Comparison of ENCODE assay signal across 14 cellular contexts in the genomic region with DNA sequence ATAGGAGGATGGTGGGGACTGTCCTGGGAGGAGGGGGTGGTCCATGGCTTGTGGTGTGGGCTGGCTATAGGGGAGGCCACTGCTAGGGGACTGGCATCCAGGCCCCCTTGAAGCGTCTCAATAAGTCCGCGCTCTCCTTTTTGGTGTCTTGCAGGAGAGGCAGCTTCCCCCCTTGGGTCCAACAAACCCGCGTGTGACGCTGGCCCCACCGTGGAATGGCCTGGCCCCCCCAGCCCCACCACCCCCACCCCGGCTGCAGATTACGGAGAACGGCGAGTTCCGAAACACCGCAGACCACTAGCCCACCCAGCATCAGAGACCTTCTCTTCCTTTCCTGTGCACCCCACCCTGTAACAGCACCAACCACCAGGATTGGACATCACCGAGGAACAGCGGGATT.
"Had no signal": no experiment of that assay in that cellular context is flagged by ENCODE, and none has a peak within 500 bp of the region (broad histone marks: within the 10 kb centered on the region; RNA-seq: fewer than 3 reads in every experiment).

No MANE protein-coding gene starts in this region.

- DNase-seq: activated CD4-positive, alpha-beta T cell treated with anti-CD3 and anti-CD28 coated beads, Interleukin-2, amount 50 U/mL, for 1 hour; activated effector memory CD4-positive, alpha-beta T cell treated with Interleukin-2 at 50 U/mL for 16 hours; anterior cingulate cortex; esophagus squamous epithelium; foreskin fibroblast; left colon; mucosa of descending colon; pancreas; stimulated activated CD4-positive, alpha-beta T cell treated with anti-CD3 and anti-CD28 coated beads, Interleukin-15, amount 100 ng/mL, for 24 hours; stimulated activated CD4-positive, alpha-beta T cell treated with anti-CD3 and anti-CD28 coated beads, Interleukin-4, amount 100 ng/mL, for 24 hours; stomach had no signal

- H3K27me3 Mint-ChIP-seq: activated naive CD4-positive, alpha-beta T cell treated with anti-CD3 and anti-CD28 coated beads, Interleukin-2, amount 50 U/mL, for 24 hours had no signal

- H3K9me3 ChIP-seq: breast epithelium, esophagus squamous epithelium, mucosa of descending colon, pancreas, stomach, thoracic aorta had no signal

- H3K27ac Mint-ChIP-seq: activated naive CD4-positive, alpha-beta T cell treated with anti-CD3 and anti-CD28 coated beads, Interleukin-2, amount 50 U/mL, for 24 hours had no signal

- FAIRE-seq: pancreas had no signal

- ATAC-seq: left colon, mucosa of descending colon, pancreas had no signal

- H3K4me3 Mint-ChIP-seq: activated naive CD4-positive, alpha-beta T cell treated with anti-CD3 and anti-CD28 coated beads, Interleukin-2, amount 50 U/mL, for 24 hours had no signal

- H3K4me3 ChIP-seq: breast epithelium, esophagus squamous epithelium, mucosa of descending colon, pancreas, stomach, thoracic aorta had no signal

- H3K27ac ChIP-seq: breast epithelium, esophagus squamous epithelium, pancreas, thoracic aorta had no signal

- H3K36me3 ChIP-seq: breast epithelium, pancreas had no signal

- H3K9me3 Mint-ChIP-seq: activated naive CD4-positive, alpha-beta T cell treated with anti-CD3 and anti-CD28 coated beads, Interleukin-2, amount 50 U/mL, for 24 hours had no signal

- H3K27me3 ChIP-seq: breast epithelium, esophagus squamous epithelium, pancreas, stomach had no signal
